In the genomic region with DNA sequence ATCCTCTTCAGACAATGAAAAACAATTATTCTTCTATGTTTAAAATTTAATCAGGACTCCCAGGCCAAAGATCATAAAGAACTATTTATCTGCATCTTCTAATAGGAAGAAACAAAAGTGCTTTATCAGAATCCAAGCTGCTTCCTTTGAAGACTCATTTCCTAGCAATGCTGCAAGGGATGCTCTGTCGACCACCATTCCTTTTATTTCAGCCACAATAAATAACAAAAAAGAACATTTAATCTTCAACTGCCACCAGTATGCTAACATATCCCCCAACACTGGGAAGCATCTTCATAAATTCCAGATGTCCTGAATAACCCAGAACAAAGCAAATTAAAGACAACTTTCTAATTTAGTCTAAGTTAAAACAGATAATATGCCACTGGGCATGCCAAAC, we compare ENCODE assay signal across 20 cellular contexts.
"Had no signal": no experiment of that assay in that cellular context is flagged by ENCODE, and none has a peak within 500 bp of the region (broad histone marks: within the 10 kb centered on the region; RNA-seq: fewer than 3 reads in every experiment).

No MANE protein-coding gene starts in this region.

- H3K4me3 ChIP-seq: gastrocnemius medialis, heart right ventricle, left lung, lung, pancreas, right lobe of liver, spleen had no signal

- DNase-seq: effector memory CD8-positive, alpha-beta T cell; erythroblast; gastrocnemius medialis; heart right ventricle; islet precursor cell; left lung; mesenchymal stem cell; naive B cell; occipital lobe; pancreas; right lobe of liver; spleen; stimulated activated CD4-positive, alpha-beta T cell treated with anti-CD3 and anti-CD28 coated beads, Interleukin-15, amount 100 ng/mL, for 24 hours; stimulated activated CD4-positive, alpha-beta T cell treated with anti-CD3 and anti-CD28 coated beads, Interleukin-1b, Interleukin-23, amount 100 ng/mL, for 48 hours; stimulated activated CD4-positive, alpha-beta T cell treated with anti-CD3 and anti-CD28 coated beads, Interleukin-4, amount 100 ng/mL, for 4 hours; stimulated activated naive CD4-positive, alpha-beta T cell treated with Interleukin-2 at 50 U/mL for 16 hours; trophoblast cell had no signal

- ATAC-seq: effector memory CD8-positive, alpha-beta T cell; gastrocnemius medialis; heart right ventricle; left lung; pancreas had no signal

- H3K4me1 ChIP-seq: pancreas, right lobe of liver, spleen had no signal

- H3K9me3 ChIP-seq: gastrocnemius medialis, heart right ventricle, left lung, pancreas, right lobe of liver, spleen had no signal

- FAIRE-seq: pancreas had no signal

- H3K4me3 Mint-ChIP-seq: effector memory CD8-positive, alpha-beta T cell; naive B cell; nephron had no signal

- H3K27ac Mint-ChIP-seq: nephron, progenitor cell of endocrine pancreas had no signal

- H3K27me3 ChIP-seq: gastrocnemius medialis, heart right ventricle, left lung, pancreas, right lobe of liver, spleen had no signal

- H3K27ac ChIP-seq: gastrocnemius medialis, heart right ventricle, left lung, pancreas, right lobe of liver, spleen had no signal

- H3K9me3 Mint-ChIP-seq: effector memory CD8-positive, alpha-beta T cell; naive B cell; nephron had no signal

- H3K27me3 Mint-ChIP-seq: effector memory CD8-positive, alpha-beta T cell; naive B cell; progenitor cell of endocrine pancreas had no signal

- H3K4me1 Mint-ChIP-seq: naive B cell, nephron had no signal
